Comparison of ENCODE assay signal across 1 cellular context in the genomic region with DNA sequence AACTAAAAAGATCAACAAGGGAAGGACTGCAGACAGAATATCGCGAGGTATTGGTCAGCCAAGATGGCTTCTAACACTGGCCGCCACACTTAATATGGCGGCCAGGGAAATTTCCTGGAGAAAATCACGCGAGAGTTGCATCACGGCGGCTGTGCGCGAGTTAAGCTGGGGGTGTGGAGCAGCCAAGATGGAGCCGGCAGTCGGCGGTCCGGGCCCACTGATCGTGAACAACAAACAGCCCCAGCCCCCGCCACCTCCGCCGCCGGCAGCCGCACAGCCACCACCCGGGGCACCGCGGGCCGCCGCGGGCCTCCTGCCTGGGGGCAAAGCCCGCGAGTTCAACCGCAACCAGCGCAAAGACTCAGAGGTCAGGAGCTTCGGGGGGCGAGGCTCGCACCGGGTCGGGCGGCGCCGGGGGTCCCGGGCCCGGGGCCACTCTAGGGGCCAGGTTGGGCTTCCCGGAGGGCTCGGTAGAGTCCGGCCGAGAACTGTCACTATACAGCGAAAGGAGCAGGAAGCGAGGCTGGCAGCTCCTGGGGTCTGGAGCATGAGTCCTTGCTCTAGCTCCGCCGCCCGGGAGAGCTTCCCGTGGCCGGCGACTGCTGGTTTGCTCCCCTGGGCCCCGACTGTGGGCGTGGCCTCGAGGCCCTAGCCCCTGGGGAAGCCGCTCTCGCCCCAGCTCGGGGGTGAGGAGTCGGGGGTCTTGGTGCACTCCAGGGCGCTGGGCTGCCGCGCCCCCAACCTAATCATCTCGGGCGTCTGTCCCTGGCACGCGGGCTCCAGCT.
TF ChIP-seq lines count a peak whose summit lies in the region.

A gene with protein sequence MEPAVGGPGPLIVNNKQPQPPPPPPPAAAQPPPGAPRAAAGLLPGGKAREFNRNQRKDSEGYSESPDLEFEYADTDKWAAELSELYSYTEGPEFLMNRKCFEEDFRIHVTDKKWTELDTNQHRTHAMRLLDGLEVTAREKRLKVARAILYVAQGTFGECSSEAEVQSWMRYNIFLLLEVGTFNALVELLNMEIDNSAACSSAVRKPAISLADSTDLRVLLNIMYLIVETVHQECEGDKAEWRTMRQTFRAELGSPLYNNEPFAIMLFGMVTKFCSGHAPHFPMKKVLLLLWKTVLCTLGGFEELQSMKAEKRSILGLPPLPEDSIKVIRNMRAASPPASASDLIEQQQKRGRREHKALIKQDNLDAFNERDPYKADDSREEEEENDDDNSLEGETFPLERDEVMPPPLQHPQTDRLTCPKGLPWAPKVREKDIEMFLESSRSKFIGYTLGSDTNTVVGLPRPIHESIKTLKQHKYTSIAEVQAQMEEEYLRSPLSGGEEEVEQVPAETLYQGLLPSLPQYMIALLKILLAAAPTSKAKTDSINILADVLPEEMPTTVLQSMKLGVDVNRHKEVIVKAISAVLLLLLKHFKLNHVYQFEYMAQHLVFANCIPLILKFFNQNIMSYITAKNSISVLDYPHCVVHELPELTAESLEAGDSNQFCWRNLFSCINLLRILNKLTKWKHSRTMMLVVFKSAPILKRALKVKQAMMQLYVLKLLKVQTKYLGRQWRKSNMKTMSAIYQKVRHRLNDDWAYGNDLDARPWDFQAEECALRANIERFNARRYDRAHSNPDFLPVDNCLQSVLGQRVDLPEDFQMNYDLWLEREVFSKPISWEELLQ (plus strand): TSS at position 174 of the 785 bp plus-strand sequence. CDS start 14 bp downstream, at position 188.

TF ChIP-seq in K562, 482 proteins besides CTCF, POLR2A, EP300 and RAD21 (continued from another document and continues in another):
- TF ChIP-seq, protein P1, sequence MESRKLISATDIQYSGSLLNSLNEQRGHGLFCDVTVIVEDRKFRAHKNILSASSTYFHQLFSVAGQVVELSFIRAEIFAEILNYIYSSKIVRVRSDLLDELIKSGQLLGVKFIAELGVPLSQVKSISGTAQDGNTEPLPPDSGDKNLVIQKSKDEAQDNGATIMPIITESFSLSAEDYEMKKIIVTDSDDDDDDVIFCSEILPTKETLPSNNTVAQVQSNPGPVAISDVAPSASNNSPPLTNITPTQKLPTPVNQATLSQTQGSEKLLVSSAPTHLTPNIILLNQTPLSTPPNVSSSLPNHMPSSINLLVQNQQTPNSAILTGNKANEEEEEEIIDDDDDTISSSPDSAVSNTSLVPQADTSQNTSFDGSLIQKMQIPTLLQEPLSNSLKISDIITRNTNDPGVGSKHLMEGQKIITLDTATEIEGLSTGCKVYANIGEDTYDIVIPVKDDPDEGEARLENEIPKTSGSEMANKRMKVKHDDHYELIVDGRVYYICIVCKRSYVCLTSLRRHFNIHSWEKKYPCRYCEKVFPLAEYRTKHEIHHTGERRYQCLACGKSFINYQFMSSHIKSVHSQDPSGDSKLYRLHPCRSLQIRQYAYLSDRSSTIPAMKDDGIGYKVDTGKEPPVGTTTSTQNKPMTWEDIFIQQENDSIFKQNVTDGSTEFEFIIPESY (CRISPR knock-in tag; IDR thresholded peaks at IDR 0.05), result no peak
- TF ChIP-seq ZNF551 (CRISPR knock-in tag; IDR thresholded peaks at IDR 0.05), result no peak
- peak; percentile 85 for TF ChIP-seq MAFF (IDR thresholded peaks at IDR 0.05; ENCODE audit: low read length)
- no peak; the same call in 1 of the 2 replicates for TF ChIP-seq ZNF12 (CRISPR knock-in tag; IDR thresholded peaks at IDR 0.05)
- TF ChIP-seq ZNF165 (CRISPR knock-in tag; IDR thresholded peaks at IDR 0.05; ENCODE audit: borderline replicate concordance), result no peak
- no peak for TF ChIP-seq MTA1 (IDR thresholded peaks at IDR 0.05; ENCODE audit: borderline replicate concordance)
- TF ChIP-seq, protein P2, sequence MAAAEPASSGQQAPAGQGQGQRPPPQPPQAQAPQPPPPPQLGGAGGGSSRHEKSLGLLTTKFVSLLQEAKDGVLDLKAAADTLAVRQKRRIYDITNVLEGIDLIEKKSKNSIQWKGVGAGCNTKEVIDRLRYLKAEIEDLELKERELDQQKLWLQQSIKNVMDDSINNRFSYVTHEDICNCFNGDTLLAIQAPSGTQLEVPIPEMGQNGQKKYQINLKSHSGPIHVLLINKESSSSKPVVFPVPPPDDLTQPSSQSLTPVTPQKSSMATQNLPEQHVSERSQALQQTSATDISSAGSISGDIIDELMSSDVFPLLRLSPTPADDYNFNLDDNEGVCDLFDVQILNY (CRISPR knock-in tag; IDR thresholded peaks at IDR 0.05), result no peak
- TF ChIP-seq ZNF263 (CRISPR knock-in tag; IDR thresholded peaks at IDR 0.05; ENCODE audit: borderline replicate concordance), result no peak; the same call in 1 of the 2 replicates
- TF ChIP-seq ZNF444 (CRISPR knock-in tag; IDR thresholded peaks at IDR 0.05), result no peak
- TF ChIP-seq YBX1 (IDR thresholded peaks at IDR 0.05), result no peak
- TF ChIP-seq, protein P3, sequence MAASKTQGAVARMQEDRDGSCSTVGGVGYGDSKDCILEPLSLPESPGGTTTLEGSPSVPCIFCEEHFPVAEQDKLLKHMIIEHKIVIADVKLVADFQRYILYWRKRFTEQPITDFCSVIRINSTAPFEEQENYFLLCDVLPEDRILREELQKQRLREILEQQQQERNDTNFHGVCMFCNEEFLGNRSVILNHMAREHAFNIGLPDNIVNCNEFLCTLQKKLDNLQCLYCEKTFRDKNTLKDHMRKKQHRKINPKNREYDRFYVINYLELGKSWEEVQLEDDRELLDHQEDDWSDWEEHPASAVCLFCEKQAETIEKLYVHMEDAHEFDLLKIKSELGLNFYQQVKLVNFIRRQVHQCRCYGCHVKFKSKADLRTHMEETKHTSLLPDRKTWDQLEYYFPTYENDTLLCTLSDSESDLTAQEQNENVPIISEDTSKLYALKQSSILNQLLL (CRISPR knock-in tag; IDR thresholded peaks at IDR 0.05; ENCODE audit: borderline replicate concordance), result no peak
- no peak for TF ChIP-seq XRCC5 (IDR thresholded peaks at IDR 0.05; ENCODE audit: low read depth, low read length)
- no peak for TF ChIP-seq RHOXF2B (CRISPR knock-in tag; conservative IDR thresholded peaks at IDR 0.05)
- no peak; the same call in 1 of the 2 replicates for TF ChIP-seq ZNF174 (CRISPR knock-in tag; IDR thresholded peaks at IDR 0.05)
- TF ChIP-seq, protein P4, sequence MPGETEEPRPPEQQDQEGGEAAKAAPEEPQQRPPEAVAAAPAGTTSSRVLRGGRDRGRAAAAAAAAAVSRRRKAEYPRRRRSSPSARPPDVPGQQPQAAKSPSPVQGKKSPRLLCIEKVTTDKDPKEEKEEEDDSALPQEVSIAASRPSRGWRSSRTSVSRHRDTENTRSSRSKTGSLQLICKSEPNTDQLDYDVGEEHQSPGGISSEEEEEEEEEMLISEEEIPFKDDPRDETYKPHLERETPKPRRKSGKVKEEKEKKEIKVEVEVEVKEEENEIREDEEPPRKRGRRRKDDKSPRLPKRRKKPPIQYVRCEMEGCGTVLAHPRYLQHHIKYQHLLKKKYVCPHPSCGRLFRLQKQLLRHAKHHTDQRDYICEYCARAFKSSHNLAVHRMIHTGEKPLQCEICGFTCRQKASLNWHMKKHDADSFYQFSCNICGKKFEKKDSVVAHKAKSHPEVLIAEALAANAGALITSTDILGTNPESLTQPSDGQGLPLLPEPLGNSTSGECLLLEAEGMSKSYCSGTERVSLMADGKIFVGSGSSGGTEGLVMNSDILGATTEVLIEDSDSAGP (CRISPR knock-in tag; IDR thresholded peaks at IDR 0.05), result no peak
- no peak for TF ChIP-seq EWSR1 (IDR thresholded peaks at IDR 0.05; ENCODE audit: borderline replicate concordance, low read depth, partially characterized antibody)
- no peak for TF ChIP-seq PHF20 (IDR thresholded peaks at IDR 0.05; ENCODE audit: partially characterized antibody)
- TF ChIP-seq SRSF7 (optimal IDR thresholded peaks at IDR 0.05; ENCODE audit: low read depth, low read length), result no peak
- no peak for TF ChIP-seq RAD51 (IDR thresholded peaks at IDR 0.05; ENCODE audit: borderline replicate concordance, low read depth)
- no peak for TF ChIP-seq FOXJ3 (CRISPR knock-in tag; IDR thresholded peaks at IDR 0.05)
- TF ChIP-seq, protein P5, sequence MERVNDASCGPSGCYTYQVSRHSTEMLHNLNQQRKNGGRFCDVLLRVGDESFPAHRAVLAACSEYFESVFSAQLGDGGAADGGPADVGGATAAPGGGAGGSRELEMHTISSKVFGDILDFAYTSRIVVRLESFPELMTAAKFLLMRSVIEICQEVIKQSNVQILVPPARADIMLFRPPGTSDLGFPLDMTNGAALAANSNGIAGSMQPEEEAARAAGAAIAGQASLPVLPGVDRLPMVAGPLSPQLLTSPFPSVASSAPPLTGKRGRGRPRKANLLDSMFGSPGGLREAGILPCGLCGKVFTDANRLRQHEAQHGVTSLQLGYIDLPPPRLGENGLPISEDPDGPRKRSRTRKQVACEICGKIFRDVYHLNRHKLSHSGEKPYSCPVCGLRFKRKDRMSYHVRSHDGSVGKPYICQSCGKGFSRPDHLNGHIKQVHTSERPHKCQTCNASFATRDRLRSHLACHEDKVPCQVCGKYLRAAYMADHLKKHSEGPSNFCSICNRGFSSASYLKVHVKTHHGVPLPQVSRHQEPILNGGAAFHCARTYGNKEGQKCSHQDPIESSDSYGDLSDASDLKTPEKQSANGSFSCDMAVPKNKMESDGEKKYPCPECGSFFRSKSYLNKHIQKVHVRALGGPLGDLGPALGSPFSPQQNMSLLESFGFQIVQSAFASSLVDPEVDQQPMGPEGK (CRISPR knock-in tag; IDR thresholded peaks at IDR 0.05; ENCODE audit: borderline replicate concordance), result no peak
- peak; percentile 80 for TF ChIP-seq CXXC5 (CRISPR knock-in tag; IDR thresholded peaks at IDR 0.05)
- peak; percentile 78 for TF ChIP-seq SIN3B (IDR thresholded peaks at IDR 0.05; ENCODE audit: low read depth)
- TF ChIP-seq, protein P6, sequence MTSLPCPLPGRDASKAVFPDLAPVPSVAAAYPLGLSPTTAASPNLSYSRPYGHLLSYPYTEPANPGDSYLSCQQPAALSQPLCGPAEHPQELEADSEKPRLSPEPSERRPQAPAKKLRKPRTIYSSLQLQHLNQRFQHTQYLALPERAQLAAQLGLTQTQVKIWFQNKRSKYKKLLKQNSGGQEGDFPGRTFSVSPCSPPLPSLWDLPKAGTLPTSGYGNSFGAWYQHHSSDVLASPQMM (CRISPR knock-in tag; IDR thresholded peaks at IDR 0.05), result no peak
- no peak for TF ChIP-seq ZNF695 (CRISPR knock-in tag; IDR thresholded peaks at IDR 0.05)
- no peak for TF ChIP-seq ZNF311 (CRISPR knock-in tag; IDR thresholded peaks at IDR 0.05)
- TF ChIP-seq U2AF2 (optimal IDR thresholded peaks at IDR 0.05; ENCODE audit: low read depth, low read length), result no peak
- TF ChIP-seq MYBL2 (IDR thresholded peaks at IDR 0.05; ENCODE audit: low read depth), result no peak; the same call in 1 of the 2 replicates
- no peak for TF ChIP-seq MYBL2 (CRISPR knock-in tag; IDR thresholded peaks at IDR 0.05; ENCODE audit: borderline replicate concordance)
- TF ChIP-seq, protein P7, sequence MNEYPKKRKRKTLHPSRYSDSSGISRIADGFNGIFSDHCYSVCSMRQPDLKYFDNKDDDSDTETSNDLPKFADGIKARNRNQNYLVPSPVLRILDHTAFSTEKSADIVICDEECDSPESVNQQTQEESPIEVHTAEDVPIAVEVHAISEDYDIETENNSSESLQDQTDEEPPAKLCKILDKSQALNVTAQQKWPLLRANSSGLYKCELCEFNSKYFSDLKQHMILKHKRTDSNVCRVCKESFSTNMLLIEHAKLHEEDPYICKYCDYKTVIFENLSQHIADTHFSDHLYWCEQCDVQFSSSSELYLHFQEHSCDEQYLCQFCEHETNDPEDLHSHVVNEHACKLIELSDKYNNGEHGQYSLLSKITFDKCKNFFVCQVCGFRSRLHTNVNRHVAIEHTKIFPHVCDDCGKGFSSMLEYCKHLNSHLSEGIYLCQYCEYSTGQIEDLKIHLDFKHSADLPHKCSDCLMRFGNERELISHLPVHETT (CRISPR knock-in tag; conservative IDR thresholded peaks at IDR 0.05 in 1 of 2, IDR thresholded peaks at IDR 0.05 in 1 of 2), result peak in 1 of 2 experiments; percentile 90; a peak in 2 of 4 replicates
- no peak for TF ChIP-seq HMG20A (CRISPR knock-in tag; conservative IDR thresholded peaks at IDR 0.05)
- no peak for TF ChIP-seq NFE2 (IDR thresholded peaks at IDR 0.05; ENCODE audit: low read depth)
- no peak for TF ChIP-seq SMARCC2 (IDR thresholded peaks at IDR 0.05; ENCODE audit: low read depth)
- TF ChIP-seq, protein P8, sequence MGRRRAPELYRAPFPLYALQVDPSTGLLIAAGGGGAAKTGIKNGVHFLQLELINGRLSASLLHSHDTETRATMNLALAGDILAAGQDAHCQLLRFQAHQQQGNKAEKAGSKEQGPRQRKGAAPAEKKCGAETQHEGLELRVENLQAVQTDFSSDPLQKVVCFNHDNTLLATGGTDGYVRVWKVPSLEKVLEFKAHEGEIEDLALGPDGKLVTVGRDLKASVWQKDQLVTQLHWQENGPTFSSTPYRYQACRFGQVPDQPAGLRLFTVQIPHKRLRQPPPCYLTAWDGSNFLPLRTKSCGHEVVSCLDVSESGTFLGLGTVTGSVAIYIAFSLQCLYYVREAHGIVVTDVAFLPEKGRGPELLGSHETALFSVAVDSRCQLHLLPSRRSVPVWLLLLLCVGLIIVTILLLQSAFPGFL (CRISPR knock-in tag; IDR thresholded peaks at IDR 0.05), result peak; percentile 62; the same call in 1 of the 2 replicates
- no peak for TF ChIP-seq MCM2 (IDR thresholded peaks at IDR 0.05; ENCODE audit: low read depth)
- TF ChIP-seq POLR2B (IDR thresholded peaks at IDR 0.05; ENCODE audit: low read depth, partially characterized antibody), result no peak
- TF ChIP-seq ZNF197 (CRISPR knock-in tag; IDR thresholded peaks at IDR 0.05; ENCODE audit: low read depth), result peak; percentile 98
- TF ChIP-seq ELF2 (CRISPR knock-in tag; IDR thresholded peaks at IDR 0.05), result no peak
- no peak for TF ChIP-seq ZNF324 (CRISPR knock-in tag; IDR thresholded peaks at IDR 0.05)
- no peak for TF ChIP-seq ZNF232 (CRISPR knock-in tag; IDR thresholded peaks at IDR 0.05)
- no peak for TF ChIP-seq HNRNPUL1 (IDR thresholded peaks at IDR 0.05; ENCODE audit: low read length)
- TF ChIP-seq MTA3 (IDR thresholded peaks at IDR 0.05; ENCODE audit: borderline replicate concordance), result 0 out of 2 replicates have a peak, but pooled peaks have one; percentile 59
- TF ChIP-seq TBP (optimal IDR thresholded peaks at IDR 0.05; ENCODE audit: low read depth, low read length), result peak; percentile 75
- TF ChIP-seq POU5F1 (IDR thresholded peaks at IDR 0.05; ENCODE audit: borderline replicate concordance, low read depth, low read length, partially characterized antibody), result peak; percentile 92
- TF ChIP-seq, protein P9, sequence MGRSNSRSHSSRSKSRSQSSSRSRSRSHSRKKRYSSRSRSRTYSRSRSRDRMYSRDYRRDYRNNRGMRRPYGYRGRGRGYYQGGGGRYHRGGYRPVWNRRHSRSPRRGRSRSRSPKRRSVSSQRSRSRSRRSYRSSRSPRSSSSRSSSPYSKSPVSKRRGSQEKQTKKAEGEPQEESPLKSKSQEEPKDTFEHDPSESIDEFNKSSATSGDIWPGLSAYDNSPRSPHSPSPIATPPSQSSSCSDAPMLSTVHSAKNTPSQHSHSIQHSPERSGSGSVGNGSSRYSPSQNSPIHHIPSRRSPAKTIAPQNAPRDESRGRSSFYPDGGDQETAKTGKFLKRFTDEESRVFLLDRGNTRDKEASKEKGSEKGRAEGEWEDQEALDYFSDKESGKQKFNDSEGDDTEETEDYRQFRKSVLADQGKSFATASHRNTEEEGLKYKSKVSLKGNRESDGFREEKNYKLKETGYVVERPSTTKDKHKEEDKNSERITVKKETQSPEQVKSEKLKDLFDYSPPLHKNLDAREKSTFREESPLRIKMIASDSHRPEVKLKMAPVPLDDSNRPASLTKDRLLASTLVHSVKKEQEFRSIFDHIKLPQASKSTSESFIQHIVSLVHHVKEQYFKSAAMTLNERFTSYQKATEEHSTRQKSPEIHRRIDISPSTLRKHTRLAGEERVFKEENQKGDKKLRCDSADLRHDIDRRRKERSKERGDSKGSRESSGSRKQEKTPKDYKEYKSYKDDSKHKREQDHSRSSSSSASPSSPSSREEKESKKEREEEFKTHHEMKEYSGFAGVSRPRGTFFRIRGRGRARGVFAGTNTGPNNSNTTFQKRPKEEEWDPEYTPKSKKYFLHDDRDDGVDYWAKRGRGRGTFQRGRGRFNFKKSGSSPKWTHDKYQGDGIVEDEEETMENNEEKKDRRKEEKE (IDR thresholded peaks at IDR 0.05; ENCODE audit: borderline replicate concordance in 1 of 2, control insufficient read depth in 1 of 2, low read depth in 2 of 2, low read length in 1 of 2), result no peak
- no peak for TF ChIP-seq ZNF253 (CRISPR knock-in tag; conservative IDR thresholded peaks at IDR 0.05)
